Comparison of ENCODE assay signal across 1 cellular context in the genomic region with DNA sequence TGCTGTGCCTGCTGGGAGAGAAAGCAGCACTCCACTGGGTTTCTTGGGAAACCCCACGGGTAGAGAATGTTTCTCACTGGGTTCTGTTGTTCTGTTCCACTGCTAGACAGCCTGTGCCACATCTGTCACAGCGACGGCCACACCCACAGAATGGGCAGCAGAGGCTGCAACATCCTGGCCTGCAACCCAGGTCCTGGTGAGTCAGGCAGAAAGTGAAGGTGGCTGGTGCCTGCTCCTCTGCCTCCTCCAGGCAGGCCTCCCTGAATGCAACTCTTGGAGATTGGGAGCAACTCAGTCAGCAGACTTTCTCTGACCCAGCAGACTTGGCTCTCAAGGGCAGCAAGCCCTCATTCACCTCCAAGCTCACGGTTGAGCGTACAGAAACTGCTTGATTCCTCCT.
TF ChIP-seq lines count a peak whose summit lies in the region.

No MANE protein-coding gene starts in this region.

TF ChIP-seq in HepG2, 621 proteins besides CTCF, POLR2A, EP300 and RAD21:
- TF ChIP-seq ZFP36 (IDR thresholded peaks at IDR 0.05; ENCODE audit: borderline replicate concordance, low read depth, low read length, partially characterized antibody) (peak; percentile 65), MAFG (CRISPR knock-in tag; IDR thresholded peaks at IDR 0.05) (no peak)
